Comparison of ENCODE assay signal across 10 cellular contexts in the genomic region with DNA sequence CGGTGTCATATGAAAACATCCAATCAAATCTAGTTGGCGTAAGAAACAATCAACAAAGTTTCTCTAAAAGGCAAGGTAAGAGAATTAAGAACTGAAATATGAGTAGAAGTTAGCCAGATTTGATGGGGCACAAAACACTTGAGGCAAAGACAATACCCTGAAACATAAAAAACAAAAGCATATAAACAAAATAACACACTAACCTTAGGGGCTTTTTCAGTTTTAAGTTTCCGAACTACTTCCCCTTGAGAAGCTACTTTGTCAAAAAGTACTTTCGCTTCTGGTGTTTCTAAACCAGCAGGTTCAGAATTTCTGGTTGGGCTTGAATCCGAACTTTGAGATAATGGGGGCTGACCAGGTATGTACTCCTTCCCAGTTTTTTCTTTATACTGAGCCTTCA. TPM values are rescaled to one million over a fixed set of nuclear protein-coding genes. Genes with fewer than 3 reads are reported as not detected.
A peak's percentile ranks its signal among the peaks of the same experiment; 100 is the strongest.
DNase-seq lines count a peak whose midpoint lies in the region; ATAC-seq and TF ChIP-seq lines count a peak whose summit lies in the region.
"Had no signal": no experiment of that assay in that cellular context is flagged by ENCODE, and none has a peak within 500 bp of the region (broad histone marks: within the 10 kb centered on the region; RNA-seq: fewer than 3 reads in every experiment).

No MANE protein-coding gene starts in this region.

- no TSS peak for BruUV-seq in A673 (replicated peaks; lab: Mats Ljungman, UMichigan)

- H3K9me3 ChIP-seq in A673 (ENCODE audit: low read depth, low read length, poor library complexity, severe bottlenecking) = no peaks in the 10 kb centered on the region

- H3K4me1 ChIP-seq in A673 (ENCODE audit: insufficient read depth, low read length, poor library complexity, severe bottlenecking) = no peaks in the 10 kb centered on the region

- peaks cover 30% of the 10 kb centered on the region for H3K36me3 ChIP-seq in A673 (ENCODE audit: insufficient read depth, low read length, poor library complexity, severe bottlenecking)

- no peak overlapping the region for H3K4me3 ChIP-seq in A673 (ENCODE audit: low read depth, low read length, poor library complexity, severe bottlenecking)

- ATAC-seq in GM18868 (IDR thresholded peaks at IDR 0.05; ENCODE audit: unreplicated experiment) (peak; percentile 69), GM21515 (IDR thresholded peaks at IDR 0.05; ENCODE audit: unreplicated experiment) (peak; percentile 80), HG03103 (IDR thresholded peaks at IDR 0.05; ENCODE audit: low read depth, unreplicated experiment) (peak; percentile 80), GM21360 (IDR thresholded peaks at IDR 0.05; ENCODE audit: unreplicated experiment) (no peak)

- CTCF ChIA-PET in A673 (lab: Charles Lee) = no interaction called here

- no peaks in the 10 kb centered on the region for H3K27me3 ChIP-seq in A673 (replicated peaks; ENCODE audit: insufficient read depth, low read depth, low read length, poor library complexity)

- intact Hi-C loops in A673 (cut with micrococcal nuclease; ENCODE audit: unreplicated experiment) = no loop called here

- no peak overlapping the region for H3K27ac ChIP-seq in A673 (ENCODE audit: low read depth, low read length, poor library complexity, severe bottlenecking)

- DNase-seq in medulla oblongata (ENCODE audit: extremely low spot score) (peak; percentile 12), T-helper 1 cell (no peak), A673 (ENCODE audit: low spot score) (no peak)
- DNase-seq: activated CD4-positive, CD25-positive, alpha-beta regulatory T cell treated with anti-CD3 and anti-CD28 coated beads, Interleukin-2, amount 50 U/mL, for 72 hours; DMS 273 treated with DMSO at 0.1 percent for 48 hours; H7 had no signal

- TF ChIP-seq CTCF in A673 (conservative IDR thresholded peaks at IDR 0.05; ENCODE audit: low read depth, low read length) = no peak

- POLR2A ChIA-PET in A673 (lab: Charles Lee; ENCODE audit: low non-redundant PET) = no interaction called here

RNA-seq across cellular contexts. Expression of a gene that starts 57.9 kb away (rescaled TPM):
- total RNA-seq in A673 (2021) = 138 and 139 TPM in 2 replicates
